In the genomic region with DNA sequence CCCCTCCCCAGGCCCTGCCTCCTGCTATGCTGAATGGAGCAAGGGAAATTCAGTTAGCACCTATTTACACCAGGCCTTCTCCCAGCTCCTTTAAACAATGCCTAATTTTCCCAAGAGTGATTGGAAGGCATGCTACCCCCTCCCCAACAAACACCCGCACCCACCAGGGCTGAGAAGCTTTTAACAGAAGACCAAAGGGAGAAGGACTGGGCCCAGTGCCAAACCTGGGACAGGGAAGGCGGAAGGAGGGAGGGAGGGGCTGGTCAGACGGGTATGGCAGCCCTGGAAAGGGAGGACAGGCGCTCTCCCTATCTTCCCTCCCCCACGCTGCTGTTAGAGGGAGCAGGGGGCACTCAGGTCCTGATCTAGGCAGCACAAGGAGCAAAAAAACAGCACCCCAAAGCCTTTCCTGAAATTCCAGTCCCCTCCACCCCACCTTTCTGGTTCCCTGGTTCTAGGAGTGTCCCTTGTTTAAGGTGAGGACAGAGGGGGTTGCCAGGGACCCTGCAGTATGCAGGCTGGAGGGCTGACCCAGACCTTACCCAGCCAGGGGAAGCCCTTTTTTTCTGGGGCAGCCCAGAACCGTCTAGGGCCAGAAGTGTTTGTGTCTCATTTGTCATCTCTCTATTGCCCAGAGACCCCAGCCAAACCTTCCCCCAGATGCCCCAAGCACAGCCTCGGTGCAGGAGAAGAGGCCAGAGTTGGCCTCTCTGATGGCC, we compare ENCODE assay signal across 1 cellular context.
TF ChIP-seq lines count a peak whose summit lies in the region.

No MANE protein-coding gene starts in this region.

TF ChIP-seq in A549, 52 proteins besides CTCF, POLR2A, EP300 and RAD21 (continued from another document):
- TF ChIP-seq, protein P1, sequence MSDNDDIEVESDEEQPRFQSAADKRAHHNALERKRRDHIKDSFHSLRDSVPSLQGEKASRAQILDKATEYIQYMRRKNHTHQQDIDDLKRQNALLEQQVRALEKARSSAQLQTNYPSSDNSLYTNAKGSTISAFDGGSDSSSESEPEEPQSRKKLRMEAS (IDR thresholded peaks at IDR 0.05), result 0 out of 2 replicates have a peak, but pooled peaks have one; percentile 31
- TF ChIP-seq EHF (CRISPR knock-in tag; IDR thresholded peaks at IDR 0.05), result 0 out of 2 replicates have a peak, but pooled peaks have one; percentile 55
